8 cellular contexts compared by ENCODE assay signal in the genomic region with DNA sequence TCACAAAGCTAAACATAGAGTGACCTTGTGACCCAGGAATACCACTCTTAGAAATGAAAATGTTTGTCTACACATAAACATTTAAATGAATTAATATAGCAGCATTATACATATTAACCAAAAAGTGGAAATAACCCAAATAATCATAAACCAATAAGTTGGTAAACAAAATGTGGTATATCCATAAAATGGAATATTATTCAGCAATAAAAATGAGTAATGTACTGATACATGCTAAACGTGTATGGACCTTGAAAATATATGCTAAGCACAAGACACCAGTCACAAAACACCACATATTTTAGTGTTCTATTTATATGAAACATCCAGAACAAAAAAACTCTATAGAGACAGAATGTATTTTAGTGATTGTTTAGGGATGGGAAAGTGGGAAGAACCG.
"Had no signal": no experiment of that assay in that cellular context is flagged by ENCODE, and none has a peak within 500 bp of the region (broad histone marks: within the 10 kb centered on the region; RNA-seq: fewer than 3 reads in every experiment).

No MANE protein-coding gene starts in this region.

- H3K4me3 ChIP-seq: K562 had no signal

- FAIRE-seq: HepG2, HTR-8/SVneo, K562 had no signal

- H3K27ac ChIP-seq: HL-60, KMS-11 had no signal

- ATAC-seq: HepG2, K562 had no signal

- H3K4me2 ChIP-seq: KMS-11 had no signal

- H3K9ac ChIP-seq: KMS-11 had no signal

- DNase-seq: IMR-90, KBM-7, KG1 had no signal
